Comparison of ENCODE assay signal across 18 cellular contexts in genomic region chr2:178917555-178917954, GRCh38.
DNase-seq lines count a peak whose midpoint lies in the region; ATAC-seq and TF ChIP-seq lines count a peak whose summit lies in the region.
"Had no signal": no experiment of that assay in that cellular context is flagged by ENCODE, and none has a peak within 500 bp of the region (broad histone marks: within the 10 kb centered on the region; RNA-seq: fewer than 3 reads in every experiment).

No MANE protein-coding gene starts in this region.

- ATAC-seq in upper lobe of right lung, result peak; percentile 49
- ATAC-seq: Panc1, T-cell had no signal

- intact Hi-C loops in upper lobe of right lung (cut with DNase I), result loop anchor here (10.0 kb wide), 1 partner anchor 123 kb away; no protein-coding TSS in a partner anchor

- H3K4me1 ChIP-seq in upper lobe of right lung, result peaks cover 2% of the 10 kb centered on the region
- H3K4me1 ChIP-seq: BE2C had no signal

- no peaks in the 10 kb centered on the region for H3K9me3 ChIP-seq in upper lobe of right lung
- H3K9me3 ChIP-seq: BE2C had no signal

- no peaks in the 10 kb centered on the region for H3K36me3 ChIP-seq in upper lobe of right lung
- H3K36me3 ChIP-seq: BE2C had no signal

- H3K27me3 ChIP-seq in upper lobe of right lung, result no peaks in the 10 kb centered on the region
- H3K27me3 ChIP-seq: BE2C had no signal

- peak; percentile 30 for DNase-seq in NCI-H345 (lab: John Stamatoyannopoulos, UW)
- DNase-seq in NCI-H345 treated with DMSO at 0.1 percent for 48 hours (lab: John Stamatoyannopoulos, UW; ENCODE audit: unreplicated experiment), result no peak
- peak; percentile 13 for DNase-seq in NCI-H1436 (lab: John Stamatoyannopoulos, UW)
- peak; percentile 71 for DNase-seq in NCI-H510A treated with DMSO at 0.1 percent for 48 hours (lab: John Stamatoyannopoulos, UW)
- DNase-seq in upper lobe of right lung, result no peak
- no peak for DNase-seq in activated effector memory CD4-positive, alpha-beta T cell treated with anti-CD3 and anti-CD28 coated beads, Interleukin-2, amount 50 U/mL, for 16 hours
- DNase-seq in kidney tubule cell (ENCODE audit: low spot score), result no peak
- DNase-seq: BE2C, H7, HFFc6, Karpas-422, NCI-H1694 treated with DMSO at 0.1 percent for 48 hours, NCI-H2171, NCI-H446, NCI-H69, SIG-M5, T-cell had no signal

- H3K4me3 ChIP-seq in upper lobe of right lung, result no peak overlapping the region

- no peak for TF ChIP-seq CTCF in upper lobe of right lung (IDR thresholded peaks at IDR 0.05)

- no peak overlapping the region for H3K27ac ChIP-seq in upper lobe of right lung

Comparison
In these comparisons a context has a peak if more than half of its experiments do, and no peak if none do; other contexts are left out.
1. DNase-seq: peak in NCI-H345 (single experiment), NCI-H1436 (single experiment) and NCI-H510A treated with DMSO at 0.1 percent for 48 hours (single experiment); none in NCI-H345 treated with DMSO at 0.1 percent for 48 hours (single experiment), upper lobe of right lung (single experiment), activated effector memory CD4-positive, alpha-beta T cell treated with anti-CD3 and anti-CD28 coated beads, Interleukin-2, amount 50 U/mL, for 16 hours (single experiment) and kidney tubule cell (single experiment).